In genomic region chr17:1787301-1787902, GRCh38 we compare ENCODE assay signal across 10 cellular contexts. TPM values are rescaled to one million over a fixed set of nuclear protein-coding genes. Genes with fewer than 3 reads are reported as not detected.
DNase-seq lines count a peak whose midpoint lies in the region; ATAC-seq, FAIRE-seq and TF ChIP-seq lines count a peak whose summit lies in the region.
"Had no signal": no experiment of that assay in that cellular context is flagged by ENCODE, and none has a peak within 500 bp of the region (broad histone marks: within the 10 kb centered on the region; RNA-seq: fewer than 3 reads in every experiment).

No MANE protein-coding gene starts in this region.

- peaks cover 31 to 42% of the 10 kb centered on the region in 2 donors for H3K4me1 ChIP-seq in duodenal mucosa (ENCODE audit: control insufficient read depth in 1 of 2, insufficient read depth in 2 of 2, low read length in 2 of 2)
- peaks cover 13% of the 10 kb centered on the region for H3K4me1 ChIP-seq in mucosa of descending colon (ENCODE audit: low read depth)
- peaks cover 46% of the 10 kb centered on the region for H3K4me1 ChIP-seq in upper lobe of right lung

- TF ChIP-seq POLR2A in GM12891 (IDR thresholded peaks at IDR 0.05; ENCODE audit: low read depth, low read length): no peak

- H3K9ac ChIP-seq in duodenal mucosa (ENCODE audit: low read depth in 1 of 2, low read length in 2 of 2): peak overlapping the region; percentile 3 to 44

- ATAC-seq in mucosa of descending colon (peak; percentile 95), upper lobe of right lung (no peak), GM21381 (IDR thresholded peaks at IDR 0.05; ENCODE audit: unreplicated experiment) (no peak), HG03565 (IDR thresholded peaks at IDR 0.05; ENCODE audit: unreplicated experiment) (no peak)
- ATAC-seq: naive thymus-derived CD8-positive, alpha-beta T cell had no signal

- TF ChIP-seq CTCF in mucosa of descending colon (IDR thresholded peaks at IDR 0.05) (no peak), upper lobe of right lung (IDR thresholded peaks at IDR 0.05) (no peak)

- H3K27ac ChIP-seq in duodenal mucosa (ENCODE audit: low read depth, low read length): peak overlapping the region; percentile 84
- peak overlapping the region; percentile 75 for H3K27ac ChIP-seq in upper lobe of right lung

- DNase-seq in MG63 (peak; percentile 88), mucosa of descending colon (peak; percentile 63 to 78 (median 64)), upper lobe of right lung (no peak), GM12891 (ENCODE audit: insufficient read length, low spot score) (no peak), NCI-H2227 (lab: John Stamatoyannopoulos, UW; ENCODE audit: unreplicated experiment) (no peak)
- DNase-seq: naive thymus-derived CD8-positive, alpha-beta T cell; NCI-H1436 had no signal

- H3K36me3 ChIP-seq in MG63 (peaks cover 14% of the 10 kb centered on the region; the same call in 1 of the 2 replicates), duodenal mucosa (ENCODE audit: control insufficient read depth in 1 of 2, insufficient read depth in 2 of 2, low read length in 2 of 2) (peaks cover 11 to 30% of the 10 kb centered on the region in 2 donors), mucosa of descending colon (ENCODE audit: low read depth) (no peaks in the 10 kb centered on the region), upper lobe of right lung (peaks cover 11% of the 10 kb centered on the region)

- H3K27me3 ChIP-seq in MG63: no peaks in the 10 kb centered on the region
- no peaks in the 10 kb centered on the region for H3K27me3 ChIP-seq in duodenal mucosa (ENCODE audit: control insufficient read depth in 1 of 2, insufficient read depth in 2 of 2, low read length in 2 of 2)
- no peaks in the 10 kb centered on the region for H3K27me3 ChIP-seq in upper lobe of right lung

- intact Hi-C loops in mucosa of descending colon (cut with DNase I, micrococcal nuclease): no loop called here
- intact Hi-C loops in upper lobe of right lung (cut with DNase I): loop anchor here (10.0 kb wide), 2 partner anchors 73 to 113 kb away; partner anchors contain the start of gene TLCD2

- FAIRE-seq in GM12891 (lab: Jason Lieb, UNC): no peak

- H3K9me3 ChIP-seq in MG63: no peaks in the 10 kb centered on the region
- no peaks in the 10 kb centered on the region for H3K9me3 ChIP-seq in duodenal mucosa (ENCODE audit: control insufficient read depth in 1 of 2, low read length in 2 of 2)
- no peaks in the 10 kb centered on the region for H3K9me3 ChIP-seq in mucosa of descending colon
- no peaks in the 10 kb centered on the region for H3K9me3 ChIP-seq in upper lobe of right lung

- H3K4me3 ChIP-seq in MG63 (no peak overlapping the region), duodenal mucosa (ENCODE audit: low read depth in 1 of 2, low read length in 2 of 2) (peak overlapping the region; percentile 10 to 13), mucosa of descending colon (no peak overlapping the region), upper lobe of right lung (no peak overlapping the region)

TF ChIP-seq in GM12891, 5 proteins besides CTCF, POLR2A, EP300 and RAD21:
- TF ChIP-seq SPI1 (IDR thresholded peaks at IDR 0.05; ENCODE audit: low read depth, low read length): no peak
- TF ChIP-seq POLR2AphosphoS5 (IDR thresholded peaks at IDR 0.05; ENCODE audit: low read depth, low read length): no peak
- TF ChIP-seq POU2F2 (IDR thresholded peaks at IDR 0.05; ENCODE audit: low read depth, low read length): no peak
- no peak for TF ChIP-seq PAX5 (IDR thresholded peaks at IDR 0.05; ENCODE audit: insufficient read depth, low read length, severe bottlenecking)
- TF ChIP-seq TAF1 (IDR thresholded peaks at IDR 0.05; ENCODE audit: low read depth, low read length): no peak

RNA-seq across cellular contexts. Expression of gene SERPINF1, which starts 25.5 kb away (rescaled TPM):
- total RNA-seq in MG63 (2014; rRNA removed; shearing (Covaris generic); ENCODE audit: low replicate concordance): 1.2 and 5.0 TPM in 2 replicates
- 100 to 1,000 TPM in 1 of 3 donors, 10 to 100 TPM in 2; 16.9 to 111 (median 76.9) TPM for total RNA-seq in mucosa of descending colon
- 119 TPM for total RNA-seq in upper lobe of right lung
- polyA plus RNA-seq in GM12891 (2012; ENCODE audit: low read depth, missing spikeins): 5.4 TPM

RNA-seq across cellular contexts. Expression of gene SMYD4, which starts 42.3 kb away (rescaled TPM):
- 6.3 and 9.6 TPM in 2 replicates for total RNA-seq in MG63 (2014; rRNA removed; shearing (Covaris generic); ENCODE audit: low replicate concordance)
- 10 to 100 TPM in 2 of 3 donors, 1 to 10 TPM in 1; 9.8 to 19.4 (median 10.7) TPM for total RNA-seq in mucosa of descending colon
- 17.8 TPM for total RNA-seq in upper lobe of right lung
- polyA plus RNA-seq in GM12891 (2012; ENCODE audit: low read depth, missing spikeins): 7.1 TPM

RNA-seq across cellular contexts. Expression of gene RPA1, which starts 42.4 kb away (rescaled TPM):
- 34.6 and 49.4 TPM in 2 replicates for total RNA-seq in MG63 (2014; rRNA removed; shearing (Covaris generic); ENCODE audit: low replicate concordance)
- total RNA-seq in mucosa of descending colon (10 to 100 TPM; 52.3 to 77.4 (median 75.5) TPM), upper lobe of right lung (56.7 TPM)
- 71.8 TPM for polyA plus RNA-seq in GM12891 (2012; ENCODE audit: low read depth, missing spikeins)

RNA-seq across cellular contexts. Expression of gene SERPINF2, which starts 44.7 kb away (rescaled TPM):
- total RNA-seq in MG63 (2014; rRNA removed; shearing (Covaris generic); ENCODE audit: low replicate concordance): not detected in 2 replicates
- total RNA-seq in mucosa of descending colon: 1 to 10 TPM in 2 of 3 donors, under 1 TPM in 1; 0.78 to 8.2 (median 2.9) TPM
- total RNA-seq in upper lobe of right lung: 21.6 TPM
- polyA plus RNA-seq in GM12891 (2012; ENCODE audit: low read depth, missing spikeins): 0.26 TPM

Comparison
In these comparisons a context has a peak if more than half of its experiments do, and no peak if none do; other contexts are left out.
1. DNase-seq: peak in MG63 (single experiment) and mucosa of descending colon (3 of 3); none in upper lobe of right lung (single experiment), GM12891 (single experiment) and NCI-H2227 (single experiment).
2. H3K4me3 ChIP-seq: peak in duodenal mucosa (2 of 2); none in MG63 (single experiment), mucosa of descending colon (single experiment) and upper lobe of right lung (single experiment).